Comparison of ENCODE assay signal across 7 cellular contexts in genomic region chr22:46738961-46739870, GRCh38. TPM values are rescaled to one million over a fixed set of nuclear protein-coding genes. Genes with fewer than 3 reads are reported as not detected.
DNase-seq lines count a peak whose midpoint lies in the region; ATAC-seq and TF ChIP-seq lines count a peak whose summit lies in the region.

No MANE protein-coding gene starts in this region.

- ATAC-seq in GM18505 (IDR thresholded peaks at IDR 0.05; ENCODE audit: unreplicated experiment): peak; percentile 28

- TF ChIP-seq CTCF in neural crest cell (conservative IDR thresholded peaks at IDR 0.05): no peak

- TF ChIP-seq POLR2A in GM18505 (IDR thresholded peaks at IDR 0.05; ENCODE audit: borderline replicate concordance, extremely low read depth, insufficient read depth, insufficient read length): no peak

- DNase-seq in NCI-H226: peak; percentile 65
- DNase-seq in activated T-cell treated with anti-CD3 and anti-CD28 coated beads, Interleukin-2, amount 50 U/mL, for 48 hours: peak; percentile 82 to 87
- DNase-seq in fibroblast of gingiva (ENCODE audit: low read depth): peak; percentile 69
- no peak for DNase-seq in neural crest cell (ENCODE audit: low read depth, low spot score)
- no peak for DNase-seq in ureter (ENCODE audit: low spot score)
- DNase-seq in T1000 (lab: John Stamatoyannopoulos, UW): no peak

- no peak overlapping the region for H3K27ac Mint-ChIP-seq in neural crest cell (ENCODE audit: unreplicated experiment)

- H3K4me3 Mint-ChIP-seq in neural crest cell: peak overlapping the region; percentile 88

- H3K27me3 Mint-ChIP-seq in neural crest cell (ENCODE audit: low read depth): no peaks in the 10 kb centered on the region

- H3K4me1 Mint-ChIP-seq in neural crest cell: peaks cover 24% of the 10 kb centered on the region

- no peaks in the 10 kb centered on the region for H3K9me3 Mint-ChIP-seq in neural crest cell

- no peaks in the 10 kb centered on the region for H3K36me3 Mint-ChIP-seq in neural crest cell (ENCODE audit: low read depth)

RNA-seq across cellular contexts. Expression of gene CERK, which starts 1.2 kb away (rescaled TPM):
- total RNA-seq in neural crest cell (98.7 and 102 TPM in 2 replicates), ureter (13.0 TPM)

RNA-seq across cellular contexts. Expression of gene TBC1D22A, which starts 23.2 kb away (rescaled TPM):
- total RNA-seq in neural crest cell (14.3 and 15.5 TPM in 2 replicates), ureter (32.6 TPM)

Comparison
In these comparisons a context has a peak if more than half of its experiments do, and no peak if none do; other contexts are left out.
1. DNase-seq: peak in NCI-H226 (single experiment), activated T-cell treated with anti-CD3 and anti-CD28 coated beads, Interleukin-2, amount 50 U/mL, for 48 hours (2 of 2) and fibroblast of gingiva (single experiment); none in neural crest cell (single experiment), ureter (single experiment) and T1000 (single experiment).